In genomic region chr10:89301721-89302445, GRCh38 we compare ENCODE assay signal across 8 cellular contexts. TPM values are rescaled to one million over a fixed set of nuclear protein-coding genes. Genes with fewer than 3 reads are reported as not detected.
A peak's percentile ranks its signal among the peaks of the same experiment; 100 is the strongest.
DNase-seq lines count a peak whose midpoint lies in the region; ATAC-seq, FAIRE-seq and TF ChIP-seq lines count a peak whose summit lies in the region.

TSS of gene IFIT2 (plus strand) at chr10:89302046. CDS start at chr10:89302124, 78 bp downstream.

- H3K36me3 Mint-ChIP-seq in stimulated activated effector memory CD8-positive, alpha-beta T cell treated with anti-CD3 and anti-CD28 coated beads, Interleukin-12 subunit alpha, Interleukin-12 subunit beta, amount 100 ng/mL, for 72 hours = no peaks in the 10 kb centered on the region

- H3K36me3 ChIP-seq in keratinocyte (ENCODE audit: control insufficient read depth in 2 of 2, extremely low read depth in 1 of 2, insufficient read depth in 2 of 2, low read length in 2 of 2) = peaks cover 0 to 3% of the 10 kb centered on the region in 2 experiments

- DNase-seq in Daoy (ENCODE audit: low read depth) (peak; percentile 54), HT1080 (ENCODE audit: low read depth) (peak; percentile 68), SIG-M5 (lab: John Stamatoyannopoulos, UW) (peak; percentile 53), astrocyte of the hippocampus (ENCODE audit: low read depth, low spot score) (peak; percentile 81), keratinocyte (ENCODE audit: low read depth, low spot score) (no peak), NCI-H524 treated with DMSO at 0.1 percent for 48 hours (lab: John Stamatoyannopoulos, UW) (no peak)
- peak in 1 of 2 donors; percentile 57 for DNase-seq in stimulated activated effector memory CD8-positive, alpha-beta T cell treated with anti-CD3 and anti-CD28 coated beads, Interleukin-12 subunit alpha, Interleukin-12 subunit beta, amount 100 ng/mL, for 72 hours (ENCODE audit: low spot score in 2 of 2)

- peak; percentile 70 for ATAC-seq in GM21360 (IDR thresholded peaks at IDR 0.05; ENCODE audit: unreplicated experiment)
- peak; percentile 64 for ATAC-seq in stimulated activated effector memory CD8-positive, alpha-beta T cell treated with anti-CD3 and anti-CD28 coated beads, Interleukin-12 subunit alpha, Interleukin-12 subunit beta, amount 100 ng/mL, for 72 hours

- H3K27ac Mint-ChIP-seq in stimulated activated effector memory CD8-positive, alpha-beta T cell treated with anti-CD3 and anti-CD28 coated beads, Interleukin-12 subunit alpha, Interleukin-12 subunit beta, amount 100 ng/mL, for 72 hours = peak within 1 kb of the TSS; percentile 64

- no peaks in the 10 kb centered on the region for H3K79me2 ChIP-seq in keratinocyte (ENCODE audit: control insufficient read depth, insufficient read depth, low read length)

- no peaks in the 10 kb centered on the region for H4K20me1 ChIP-seq in keratinocyte (ENCODE audit: control insufficient read depth, extremely low read depth, insufficient read depth, low read length)

- peak within 1 kb of the TSS; percentile 28 to 75 (median 72) for H3K4me3 ChIP-seq in keratinocyte (ENCODE audit: control insufficient read depth in 2 of 3, extremely low read depth in 1 of 3, insufficient read depth in 2 of 3, low read depth in 1 of 3, low read length in 3 of 3)

- peaks cover 2% of the 10 kb centered on the region for H3K9me3 Mint-ChIP-seq in stimulated activated effector memory CD8-positive, alpha-beta T cell treated with anti-CD3 and anti-CD28 coated beads, Interleukin-12 subunit alpha, Interleukin-12 subunit beta, amount 100 ng/mL, for 72 hours

- FAIRE-seq in keratinocyte (lab: Jason Lieb, UNC) = peak; percentile 81

- H3K9me3 ChIP-seq in keratinocyte (ENCODE audit: control insufficient read depth, low read depth, low read length) = no peaks in the 10 kb centered on the region

- peaks cover 34% of the 10 kb centered on the region for H3K4me1 Mint-ChIP-seq in stimulated activated effector memory CD8-positive, alpha-beta T cell treated with anti-CD3 and anti-CD28 coated beads, Interleukin-12 subunit alpha, Interleukin-12 subunit beta, amount 100 ng/mL, for 72 hours

- peaks cover 18% of the 10 kb centered on the region for H3K4me1 ChIP-seq in keratinocyte (ENCODE audit: control insufficient read depth, extremely low read depth, insufficient read depth, low read length)

- H3K9ac ChIP-seq in keratinocyte (ENCODE audit: control insufficient read depth, extremely low read depth, insufficient read depth, low read length) = peak within 1 kb of the TSS; percentile 69

- TF ChIP-seq CTCF in keratinocyte (optimal IDR thresholded peaks at IDR 0.05 in 1 of 3, IDR thresholded peaks at IDR 0.05 in 1 of 3, conservative IDR thresholded peaks at IDR 0.05 in 1 of 3; ENCODE audit: extremely low read depth in 1 of 3, insufficient read depth in 2 of 3, low read length in 3 of 3) = no peak

- dilution Hi-C loops in keratinocyte (cut with MboI; ENCODE audit: extremely low pct_ligation_motif_present, low sequenced_read_pairs) = no loop called here

- H2AFZ ChIP-seq in keratinocyte (ENCODE audit: control insufficient read depth, low read length) = peak within 1 kb of the TSS; percentile 94

- peak within 1 kb of the TSS; percentile 72 for H3K27ac ChIP-seq in keratinocyte (ENCODE audit: control insufficient read depth, insufficient read depth, low read length)

- H3K4me2 ChIP-seq in keratinocyte (ENCODE audit: control insufficient read depth, extremely low read depth, insufficient read depth, low read depth, low read length) = peak within 1 kb of the TSS; percentile 89

- no peaks in the 10 kb centered on the region for H3K9me1 ChIP-seq in keratinocyte (ENCODE audit: control insufficient read depth, extremely low read depth, insufficient read depth, low read length)

- no peaks in the 10 kb centered on the region for H3K27me3 ChIP-seq in keratinocyte (ENCODE audit: control insufficient read depth, extremely low read depth, insufficient read depth, low read length)

- peak within 1 kb of the TSS; percentile 68 for H3K4me3 Mint-ChIP-seq in stimulated activated effector memory CD8-positive, alpha-beta T cell treated with anti-CD3 and anti-CD28 coated beads, Interleukin-12 subunit alpha, Interleukin-12 subunit beta, amount 100 ng/mL, for 72 hours

RNA-seq across cellular contexts. Expression of gene IFIT2, which starts in this region (rescaled TPM):
- total RNA-seq in Daoy (2014; rRNA removed; shearing (Covaris generic)) = 7.1 and 8.5 TPM in 2 replicates
- total RNA-seq in HT1080 (2014; rRNA removed; shearing (Covaris generic)) = 0.53 and 0.92 TPM in 2 replicates
- 0.67 and 1.0 TPM in 2 replicates for polyA plus RNA-seq in HT1080 (2015; cell fraction: cytosol; rRNA removed)
- 1.8 and 3.0 TPM in 2 replicates for polyA plus RNA-seq in HT1080 (2015; cell fraction: nucleus; rRNA removed)
- polyA plus RNA-seq in keratinocyte = 3.4 to 4.3 TPM (median 3.9 TPM) in 3 replicates
- 1.5 TPM for polyA plus RNA-seq in keratinocyte (2011; ENCODE audit: low read depth)
- polyA plus RNA-seq in keratinocyte (2011; cell fraction: cytosol; rRNA removed) = 2.3 and 3.8 TPM in 2 replicates
- polyA plus RNA-seq in keratinocyte (2011; cell fraction: nucleus; rRNA removed) = 3.8 and 4.4 TPM in 2 replicates
- 1.1 and 3.7 TPM in 2 replicates for polyA plus RNA-seq in keratinocyte (2012; ENCODE audit: low replicate concordance)
- 0.26 to 2.6 TPM (median 1.7 TPM) in 3 replicates for polyA minus RNA-seq in keratinocyte
- polyA minus RNA-seq in keratinocyte (2011; cell fraction: cytosol; rRNA and poly(A)+ RNA removed) = 2.5 TPM
- 2.4 and 3.6 TPM in 2 replicates for polyA minus RNA-seq in keratinocyte (2011; cell fraction: nucleus; rRNA and poly(A)+ RNA removed)

Comparison
In these comparisons a context has a peak if more than half of its experiments do, and no peak if none do; other contexts are left out.
1. DNase-seq: peak in Daoy (single experiment), HT1080 (single experiment), SIG-M5 (single experiment) and astrocyte of the hippocampus (single experiment); none in keratinocyte (single experiment) and NCI-H524 treated with DMSO at 0.1 percent for 48 hours (single experiment).